In genomic region chr4:1706358-1706757, GRCh38 we compare ENCODE assay signal across 14 cellular contexts. TPM values are rescaled to one million over a fixed set of nuclear protein-coding genes. Genes with fewer than 3 reads are reported as not detected.
DNase-seq lines count a peak whose midpoint lies in the region; ATAC-seq and TF ChIP-seq lines count a peak whose summit lies in the region.
"Had no signal": no experiment of that assay in that cellular context is flagged by ENCODE, and none has a peak within 500 bp of the region (broad histone marks: within the 10 kb centered on the region; RNA-seq: fewer than 3 reads in every experiment).

No MANE protein-coding gene starts in this region.

- H3K4me3 ChIP-seq in upper lobe of right lung: no peak overlapping the region
- H3K4me3 ChIP-seq: BLaER1 treated with 17β-estradiol and CSF1 and Interleukin-3, amounts not matched to agents 10 nM and 100 nM had no signal

- POLR2A ChIA-PET in activated CD4-positive, alpha-beta T cell treated with anti-CD3 and anti-CD28 coated beads, Interleukin-2, amount 10 ng/mL, durations not matched to agents 7 days and 5 days (lab: Charles Lee): no interaction called here

- peaks cover 72% of the 10 kb centered on the region for H3K36me3 Mint-ChIP-seq in activated CD4-positive, alpha-beta T cell treated with anti-CD3 and anti-CD28 coated beads, Interleukin-2, amount 10 ng/mL, durations not matched to agents 24 days and 14 days (ENCODE audit: low read depth)
- H3K36me3 Mint-ChIP-seq in activated CD4-positive, alpha-beta T cell treated with anti-CD3 and anti-CD28 coated beads, Interleukin-2, amount 10 ng/mL, durations not matched to agents 7 days and 5 days (ENCODE audit: low read depth): peaks cover 64% of the 10 kb centered on the region
- H3K36me3 Mint-ChIP-seq in T-helper 17 cell (ENCODE audit: low read depth): peaks cover 5% of the 10 kb centered on the region
- H3K36me3 Mint-ChIP-seq in nephron progenitor cell (ENCODE audit: low read depth): peaks cover 52% of the 10 kb centered on the region

- H3K9me3 ChIP-seq in T-helper 17 cell (ENCODE audit: control insufficient read depth, low read length, poor library complexity, severe bottlenecking) (no peaks in the 10 kb centered on the region), upper lobe of right lung (no peaks in the 10 kb centered on the region)
- H3K9me3 ChIP-seq: BLaER1 treated with 17β-estradiol and CSF1 and Interleukin-3, amounts not matched to agents 10 nM and 100 nM had no signal

- no peaks in the 10 kb centered on the region for H3K9me3 Mint-ChIP-seq in activated CD4-positive, alpha-beta T cell treated with anti-CD3 and anti-CD28 coated beads, Interleukin-2, amount 10 ng/mL, durations not matched to agents 24 days and 14 days
- H3K9me3 Mint-ChIP-seq in activated CD4-positive, alpha-beta T cell treated with anti-CD3 and anti-CD28 coated beads, Interleukin-2, amount 10 ng/mL, durations not matched to agents 7 days and 5 days: no peaks in the 10 kb centered on the region
- H3K9me3 Mint-ChIP-seq in nephron progenitor cell: no peaks in the 10 kb centered on the region
- H3K9me3 Mint-ChIP-seq: CD4-positive, alpha-beta memory T cell had no signal

- intact Hi-C loops in activated CD4-positive, alpha-beta T cell treated with anti-CD3 and anti-CD28 coated beads, Interleukin-2, amount 10 ng/mL, durations not matched to agents 24 days and 14 days (cut with micrococcal nuclease): no loop called here
- intact Hi-C loops in upper lobe of right lung (cut with DNase I): no loop called here

- TF ChIP-seq CTCF in nephron progenitor cell (IDR thresholded peaks at IDR 0.05): no peak
- no peak for TF ChIP-seq CTCF in upper lobe of right lung (IDR thresholded peaks at IDR 0.05)

- CTCF ChIA-PET in activated CD4-positive, alpha-beta T cell treated with anti-CD3 and anti-CD28 coated beads, Interleukin-2, amount 10 ng/mL, durations not matched to agents 7 days and 5 days (lab: Charles Lee): interaction anchor here (1.5 to 4.2 kb wide), 2 partner anchors 13 to 19 kb away, joined by 3 to 16 read pairs; no protein-coding TSS in a partner anchor

- ATAC-seq in T-helper 17 cell (no peak), upper lobe of right lung (no peak), GM21576 (IDR thresholded peaks at IDR 0.05; ENCODE audit: unreplicated experiment) (no peak)

- H3K27me3 Mint-ChIP-seq in activated CD4-positive, alpha-beta T cell treated with anti-CD3 and anti-CD28 coated beads, Interleukin-2, amount 10 ng/mL, durations not matched to agents 24 days and 14 days: no peaks in the 10 kb centered on the region
- no peaks in the 10 kb centered on the region for H3K27me3 Mint-ChIP-seq in activated CD4-positive, alpha-beta T cell treated with anti-CD3 and anti-CD28 coated beads, Interleukin-2, amount 10 ng/mL, durations not matched to agents 7 days and 5 days
- H3K27me3 Mint-ChIP-seq in T-helper 17 cell: no peaks in the 10 kb centered on the region
- no peaks in the 10 kb centered on the region for H3K27me3 Mint-ChIP-seq in nephron progenitor cell (ENCODE audit: low read depth, poor library complexity)
- H3K27me3 Mint-ChIP-seq: CD4-positive, alpha-beta memory T cell had no signal

- peak overlapping the region; percentile 10 for H3K4me3 Mint-ChIP-seq in activated CD4-positive, alpha-beta T cell treated with anti-CD3 and anti-CD28 coated beads, Interleukin-2, amount 10 ng/mL, durations not matched to agents 24 days and 14 days
- H3K4me3 Mint-ChIP-seq in activated CD4-positive, alpha-beta T cell treated with anti-CD3 and anti-CD28 coated beads, Interleukin-2, amount 10 ng/mL, durations not matched to agents 7 days and 5 days: no peak overlapping the region
- no peak overlapping the region for H3K4me3 Mint-ChIP-seq in T-helper 17 cell
- no peak overlapping the region for H3K4me3 Mint-ChIP-seq in nephron progenitor cell

- no peak overlapping the region for H3K27ac ChIP-seq in upper lobe of right lung
- H3K27ac ChIP-seq: BLaER1 treated with 17β-estradiol and CSF1 and Interleukin-3, amounts not matched to agents 10 nM and 100 nM had no signal

- H3K4me1 ChIP-seq in upper lobe of right lung: peaks cover 21% of the 10 kb centered on the region

- no peak for DNase-seq in activated CD4-positive, alpha-beta T cell treated with anti-CD3 and anti-CD28 coated beads, Interleukin-2, amount 10 ng/mL, durations not matched to agents 24 days and 14 days
- DNase-seq in activated CD4-positive, alpha-beta T cell treated with anti-CD3 and anti-CD28 coated beads, Interleukin-2, amount 10 ng/mL, durations not matched to agents 7 days and 5 days: no peak
- DNase-seq in T-helper 17 cell (no peak), nephron progenitor cell (no peak), upper lobe of right lung (peak; percentile 60), T-helper 9 cell (no peak), NCI-H446 treated with DMSO at 0.1 percent for 48 hours (lab: John Stamatoyannopoulos, UW) (no peak)
- DNase-seq: 8988T; CD4-positive, alpha-beta memory T cell; DMS79; EL; HCEC 1CT had no signal

- H3K27ac Mint-ChIP-seq in activated CD4-positive, alpha-beta T cell treated with anti-CD3 and anti-CD28 coated beads, Interleukin-2, amount 10 ng/mL, durations not matched to agents 24 days and 14 days: peak overlapping the region; percentile 49
- H3K27ac Mint-ChIP-seq in activated CD4-positive, alpha-beta T cell treated with anti-CD3 and anti-CD28 coated beads, Interleukin-2, amount 10 ng/mL, durations not matched to agents 7 days and 5 days: no peak overlapping the region
- H3K27ac Mint-ChIP-seq in T-helper 17 cell: peak overlapping the region; percentile 8
- peak overlapping the region; percentile 64 for H3K27ac Mint-ChIP-seq in nephron progenitor cell

- peaks cover 49% of the 10 kb centered on the region for H3K36me3 ChIP-seq in upper lobe of right lung

- no peaks in the 10 kb centered on the region for H3K27me3 ChIP-seq in upper lobe of right lung
- H3K27me3 ChIP-seq: BLaER1 treated with 17β-estradiol and CSF1 and Interleukin-3, amounts not matched to agents 10 nM and 100 nM had no signal

- H3K4me1 Mint-ChIP-seq in activated CD4-positive, alpha-beta T cell treated with anti-CD3 and anti-CD28 coated beads, Interleukin-2, amount 10 ng/mL, durations not matched to agents 24 days and 14 days: peaks cover 61% of the 10 kb centered on the region
- peaks cover 76% of the 10 kb centered on the region for H3K4me1 Mint-ChIP-seq in activated CD4-positive, alpha-beta T cell treated with anti-CD3 and anti-CD28 coated beads, Interleukin-2, amount 10 ng/mL, durations not matched to agents 7 days and 5 days
- peaks cover 33% of the 10 kb centered on the region for H3K4me1 Mint-ChIP-seq in T-helper 17 cell
- peaks cover 32% of the 10 kb centered on the region for H3K4me1 Mint-ChIP-seq in nephron progenitor cell

RNA-seq across cellular contexts. Expression of gene SLBP, which starts 5.8 kb away (rescaled TPM):
- 150 and 156 TPM in 2 replicates for total RNA-seq in activated CD4-positive, alpha-beta T cell treated with anti-CD3 and anti-CD28 coated beads, Interleukin-2, amount 10 ng/mL, durations not matched to agents 24 days and 14 days
- total RNA-seq in activated CD4-positive, alpha-beta T cell treated with anti-CD3 and anti-CD28 coated beads, Interleukin-2, amount 10 ng/mL, durations not matched to agents 7 days and 5 days: 100 to 1,000 TPM; 116 to 137 TPM
- total RNA-seq in T-helper 17 cell (10 to 100 TPM; 24.9 to 36.0 TPM), upper lobe of right lung (32.8 TPM)

RNA-seq across cellular contexts. Expression of gene TMEM129, which starts 14.8 kb away (rescaled TPM):
- 26.6 and 27.8 TPM in 2 replicates for total RNA-seq in activated CD4-positive, alpha-beta T cell treated with anti-CD3 and anti-CD28 coated beads, Interleukin-2, amount 10 ng/mL, durations not matched to agents 24 days and 14 days
- total RNA-seq in activated CD4-positive, alpha-beta T cell treated with anti-CD3 and anti-CD28 coated beads, Interleukin-2, amount 10 ng/mL, durations not matched to agents 7 days and 5 days: 10 to 100 TPM; 20.9 to 22.3 TPM
- 10 to 100 TPM; 18.4 to 18.5 TPM for total RNA-seq in T-helper 17 cell
- total RNA-seq in upper lobe of right lung: 33.2 TPM

RNA-seq across cellular contexts. Expression of gene TACC3, which starts 15.0 kb away (rescaled TPM):
- 134 and 142 TPM in 2 replicates for total RNA-seq in activated CD4-positive, alpha-beta T cell treated with anti-CD3 and anti-CD28 coated beads, Interleukin-2, amount 10 ng/mL, durations not matched to agents 24 days and 14 days
- 100 to 1,000 TPM; 301 to 305 TPM for total RNA-seq in activated CD4-positive, alpha-beta T cell treated with anti-CD3 and anti-CD28 coated beads, Interleukin-2, amount 10 ng/mL, durations not matched to agents 7 days and 5 days
- total RNA-seq in T-helper 17 cell (10 to 100 TPM; 73.4 to 91.8 TPM), upper lobe of right lung (13.3 TPM)

RNA-seq across cellular contexts. Expression of gene FAM53A, which starts 22.2 kb away (rescaled TPM):
- 3.5 and 4.0 TPM in 2 replicates for total RNA-seq in activated CD4-positive, alpha-beta T cell treated with anti-CD3 and anti-CD28 coated beads, Interleukin-2, amount 10 ng/mL, durations not matched to agents 24 days and 14 days
- total RNA-seq in activated CD4-positive, alpha-beta T cell treated with anti-CD3 and anti-CD28 coated beads, Interleukin-2, amount 10 ng/mL, durations not matched to agents 7 days and 5 days: 1 to 10 TPM in 1 of 2 experiments, under 1 TPM in 1; 0.99 to 1.6 TPM
- total RNA-seq in T-helper 17 cell (1 to 10 TPM; 2.4 to 3.1 TPM), upper lobe of right lung (2.8 TPM)
